ENCODE assay signal across 28 cellular contexts in genomic region chr5:173394701-173395100, GRCh38.
"Had no signal": no experiment of that assay in that cellular context is flagged by ENCODE, and none has a peak within 500 bp of the region (broad histone marks: within the 10 kb centered on the region; RNA-seq: fewer than 3 reads in every experiment).

No MANE protein-coding gene starts in this region.

- H2AFZ ChIP-seq: neural progenitor cell had no signal

- H3K9ac ChIP-seq: neural progenitor cell had no signal

- H3K27ac ChIP-seq: ascending aorta, cardiac muscle cell, colonic mucosa, left lung, lower lobe of right lung, neural progenitor cell, right atrium auricular region, testis, transverse colon, WERI-Rb-1 had no signal

- ATAC-seq: activated CD4-positive, CD25-positive, alpha-beta regulatory T cell treated with anti-CD3 and anti-CD28 coated beads, Interleukin-2, amount 50 U/mL, for 24 hours; left lung; lower lobe of right lung; natural killer cell; stimulated activated naive B cell treated with anti-CD40 and anti-IgM and Interleukin-4, amounts not matched to agents 10 μg/mL and 1 μg/mL and 100 μg/mL, for 72 hours had no signal

- H3K36me3 ChIP-seq: ascending aorta, cardiac muscle cell, colonic mucosa, heart right ventricle, left lung, lower lobe of right lung, neural progenitor cell, right atrium auricular region, transverse colon, WERI-Rb-1 had no signal

- H3K4me2 ChIP-seq: neural progenitor cell had no signal

- H3K27me3 ChIP-seq: ascending aorta, cardiac muscle cell, colonic mucosa, left lung, neural progenitor cell, right atrium auricular region, testis, transverse colon had no signal

- H3K4me1 ChIP-seq: ascending aorta, colonic mucosa, left lung, lower lobe of right lung, right atrium auricular region, testis, transverse colon had no signal

- H3K9me3 ChIP-seq: ascending aorta, colonic mucosa, lower lobe of right lung, testis had no signal

- DNase-seq: activated CD4-positive, alpha-beta T cell treated with anti-CD3 and anti-CD28 coated beads for 48 hours; activated CD4-positive, alpha-beta T cell treated with anti-CD3 and anti-CD28 coated beads, Interleukin-2, amount 50 U/mL, for 48 hours; activated CD8-positive, alpha-beta memory T cell treated with anti-CD3 and anti-CD28 coated beads, Interleukin-2, amount 50 U/mL, for 4 hours; activated effector memory CD4-positive, alpha-beta T cell treated with anti-CD3 and anti-CD28 coated beads, Interleukin-2, amount 50 U/mL, for 16 hours; activated naive CD4-positive, alpha-beta T cell treated with anti-CD3 and anti-CD28 coated beads, Interleukin-2, amount 10 ng/mL, durations not matched to agents 7 days and 5 days; activated naive CD8-positive, alpha-beta T cell treated with anti-CD3 and anti-CD28 coated beads, Interleukin-2, amount 10 ng/mL, durations not matched to agents 7 days and 5 days; activated T-cell treated with anti-CD3 and anti-CD28 coated beads, Interleukin-2, amount 50 U/mL, for 1 hour; cerebellar nuclear complex; colonic mucosa; effector CD8-positive, alpha-beta T cell; foreskin melanocyte; heart right ventricle; kidney glomerular epithelial cell; left lung; lower lobe of right lung; natural killer cell; occipital lobe; stimulated activated CD4-positive, alpha-beta T cell treated with anti-CD3 and anti-CD28 coated beads, Interleukin-15, amount 100 ng/mL, for 24 hours; stimulated activated CD4-positive, alpha-beta T cell treated with anti-CD3 and anti-CD28 coated beads, Interleukin-2, amount 100 ng/mL, for 24 hours; stimulated activated naive B cell treated with anti-CD40 and anti-IgM and Interleukin-4, amounts not matched to agents 10 μg/mL and 1 μg/mL and 100 μg/mL, for 72 hours; testis; transverse colon; WERI-Rb-1 had no signal

- H3K4me3 ChIP-seq: ascending aorta, cardiac muscle cell, colonic mucosa, heart right ventricle, left lung, lower lobe of right lung, neural progenitor cell, right atrium auricular region, testis, transverse colon had no signal
